ENCODE assay signal across 9 cellular contexts in genomic region chr5:76083555-76084495, GRCh38. TPM values are rescaled to one million over a fixed set of nuclear protein-coding genes. Genes with fewer than 3 reads are reported as not detected.
DNase-seq lines count a peak whose midpoint lies in the region; ATAC-seq and TF ChIP-seq lines count a peak whose summit lies in the region.
"Had no signal": no experiment of that assay in that cellular context is flagged by ENCODE, and none has a peak within 500 bp of the region (broad histone marks: within the 10 kb centered on the region; RNA-seq: fewer than 3 reads in every experiment).

No MANE protein-coding gene starts in this region.

- no peak for TF ChIP-seq POLR2A in body of pancreas (IDR thresholded peaks at IDR 0.05)
- no peak for TF ChIP-seq POLR2A in adrenal gland (IDR thresholded peaks at IDR 0.05)

- H3K18ac ChIP-seq in trophoblast cell (ENCODE audit: low read length), result no peak overlapping the region

- H3K27me3 ChIP-seq in trophoblast cell (ENCODE audit: insufficient read depth, low read length) (peaks cover 38% of the 10 kb centered on the region), body of pancreas (peaks cover 0 to 10% of the 10 kb centered on the region in 2 donors), adrenal gland (peaks cover 47% of the 10 kb centered on the region)

- intact Hi-C loops in body of pancreas (cut with DNase I), result no loop called here
- intact Hi-C loops in adrenal gland (cut with DNase I), result no loop called here

- H3K79me1 ChIP-seq in trophoblast cell (ENCODE audit: low read length), result no peaks in the 10 kb centered on the region

- H2AK5ac ChIP-seq in trophoblast cell (ENCODE audit: low read length), result no peak overlapping the region

- no peaks in the 10 kb centered on the region for H3K9me3 ChIP-seq in trophoblast cell (ENCODE audit: insufficient read depth, low read depth, low read length)
- no peaks in the 10 kb centered on the region for H3K9me3 ChIP-seq in body of pancreas
- no peaks in the 10 kb centered on the region for H3K9me3 ChIP-seq in adrenal gland (replicated peaks in 1 of 3)

- no peak overlapping the region for H4K91ac ChIP-seq in trophoblast cell (ENCODE audit: low read depth, low read length)

- H4K12ac ChIP-seq in trophoblast cell (ENCODE audit: low read depth, low read length), result no peak overlapping the region

- peak overlapping the region; percentile 74 for H3K4me2 ChIP-seq in trophoblast cell (ENCODE audit: low read length)

- DNase-seq in GM12864 (ENCODE audit: low read depth) (no peak), NCI-H510A treated with DMSO at 0.1 percent for 48 hours (lab: John Stamatoyannopoulos, UW) (peak; percentile 31), dermis blood vessel endothelial cell (peak; percentile 3), trophoblast cell (peak in 1 of 2 donors; percentile 1), NCI-H1694 (lab: John Stamatoyannopoulos, UW) (no peak), body of pancreas (no peak), putamen (ENCODE audit: low spot score) (no peak), adrenal gland (no peak)

- H3K9ac ChIP-seq in trophoblast cell (ENCODE audit: low read length), result no peak overlapping the region

- H3K4me3 ChIP-seq in GM12864 (ENCODE audit: low read depth, low read length) (peak overlapping the region; percentile 23), trophoblast cell (ENCODE audit: low read depth, low read length) (peak overlapping the region; percentile 54), body of pancreas (no peak overlapping the region), adrenal gland (peak overlapping the region in 2 of 4 donors; percentile 9 to 29)

- no peak overlapping the region for H3K23ac ChIP-seq in trophoblast cell (ENCODE audit: low read length)

- H2BK120ac ChIP-seq in trophoblast cell (ENCODE audit: insufficient read depth, low read length, poor library complexity), result no peak overlapping the region

- no peak for ATAC-seq in body of pancreas
- ATAC-seq: HCT116 had no signal

- no peak overlapping the region for H2BK12ac ChIP-seq in trophoblast cell (ENCODE audit: low read length)

- H4K8ac ChIP-seq in trophoblast cell (ENCODE audit: low read depth, low read length), result no peak overlapping the region

- WGBS in trophoblast cell (ENCODE audit: extremely low coverage, insufficient coverage, insufficient read length), result no CpG with 5 or more reads among the region's 50 CpGs
- WGBS in body of pancreas, 2 donors, result 1 to 4% methylated on average over 19 to 49 of the region's 50 CpGs
- 2 to 3% (median 2%) methylated on average over 22 to 50 of the region's 50 CpGs for WGBS in adrenal gland, 4 donors

- H3K4me1 ChIP-seq in trophoblast cell (ENCODE audit: control insufficient read depth in 1 of 2, insufficient read depth in 2 of 2, low read length in 2 of 2), result peaks cover 12 to 18% of the 10 kb centered on the region in 2 experiments
- peaks cover 28% of the 10 kb centered on the region for H3K4me1 ChIP-seq in body of pancreas
- peaks cover 0 to 7% of the 10 kb centered on the region in 2 donors for H3K4me1 ChIP-seq in adrenal gland (replicated peaks in 1 of 2)

- H3K4ac ChIP-seq in trophoblast cell (ENCODE audit: low read depth, low read length), result no peak overlapping the region

- H3K36me3 ChIP-seq in trophoblast cell (ENCODE audit: control insufficient read depth in 1 of 2, insufficient read depth in 2 of 2, low read length in 2 of 2) (no peaks in the 10 kb centered on the region), body of pancreas (replicated peaks in 1 of 2; ENCODE audit: insufficient read depth in 1 of 2, low read depth in 2 of 2) (no peaks in the 10 kb centered on the region), adrenal gland (replicated peaks in 1 of 2) (no peaks in the 10 kb centered on the region)

- no peaks in the 10 kb centered on the region for H3K79me2 ChIP-seq in trophoblast cell (ENCODE audit: control insufficient read depth, insufficient read depth, low read length, poor library complexity)

- TF ChIP-seq CTCF in GM12864 (IDR thresholded peaks at IDR 0.05; ENCODE audit: low read depth, low read length, missing control alignments) (no peak), body of pancreas (IDR thresholded peaks at IDR 0.05) (no peak), adrenal gland (IDR thresholded peaks at IDR 0.05) (no peak)

- no peak overlapping the region for H2BK5ac ChIP-seq in trophoblast cell (ENCODE audit: low read depth, low read length, poor library complexity)

- no peak overlapping the region for H3K14ac ChIP-seq in trophoblast cell (ENCODE audit: low read length)

- no peak overlapping the region for H3K27ac ChIP-seq in trophoblast cell (ENCODE audit: low read depth, low read length)
- no peak overlapping the region for H3K27ac ChIP-seq in body of pancreas
- H3K27ac ChIP-seq in adrenal gland, result peak overlapping the region in 1 of 5 donors; percentile 34

- H2AFZ ChIP-seq in trophoblast cell (ENCODE audit: insufficient read depth, low read length, poor library complexity), result no peak overlapping the region

RNA-seq across cellular contexts. Expression of gene SV2C, which starts 0.6 kb away (rescaled TPM):
- total RNA-seq in dermis blood vessel endothelial cell (0.05 TPM in 1 of 2 replicates, not detected in the other), body of pancreas (under 1 TPM in 1 of 2 donors, not detected in 1; 0.52 TPM), adrenal gland (under 1 TPM in 7 of 8 donors, not detected in 1; under 0.01 to 0.96 (median 0.19) TPM)
- 0.08 and 0.10 TPM in 2 replicates for polyA plus RNA-seq in trophoblast cell (2013)
- under 1 TPM; under 0.01 to 0.46 (median 0.07) TPM for polyA plus RNA-seq in adrenal gland

Comparison
In these comparisons a context has a peak if more than half of its experiments do, and no peak if none do; other contexts are left out.
1. DNase-seq: peak in NCI-H510A treated with DMSO at 0.1 percent for 48 hours (single experiment) and dermis blood vessel endothelial cell (single experiment); none in GM12864 (single experiment), NCI-H1694 (single experiment), body of pancreas (0 of 4), putamen (single experiment) and adrenal gland (0 of 7).
2. H3K4me3 ChIP-seq: peak in GM12864 (single experiment) and trophoblast cell (single experiment); none in body of pancreas (0 of 2).